Comparison of ENCODE assay signal across 28 cellular contexts in genomic region chr5:151947924-151948323, GRCh38. TPM values are rescaled to one million over a fixed set of nuclear protein-coding genes. Genes with fewer than 3 reads are reported as not detected.
DNase-seq lines count a peak whose midpoint lies in the region; ATAC-seq, FAIRE-seq and TF ChIP-seq lines count a peak whose summit lies in the region.
"Had no signal": no experiment of that assay in that cellular context is flagged by ENCODE, and none has a peak within 500 bp of the region (broad histone marks: within the 10 kb centered on the region; RNA-seq: fewer than 3 reads in every experiment).

No MANE protein-coding gene starts in this region.

- no peaks in the 10 kb centered on the region for H3K9me3 Mint-ChIP-seq in activated T-cell treated with anti-CD3 and anti-CD28 coated beads, Interleukin-2, amount 50 U/mL, for 4 hours
- H3K9me3 Mint-ChIP-seq in chondrocyte (ENCODE audit: low read depth): peaks cover 2% of the 10 kb centered on the region
- H3K9me3 Mint-ChIP-seq: natural killer cell treated with Interleukin-12 subunit alpha and Interleukin-12 subunit beta and Interleukin-15 and Interleukin-18, amount 100 ng/mL, for 72 hours had no signal

- H3K27ac ChIP-seq in epithelial cell of prostate: no peak overlapping the region
- H3K27ac ChIP-seq: HL-60, skin epidermis, tibial artery had no signal

- H3K36me3 Mint-ChIP-seq in activated T-cell treated with anti-CD3 and anti-CD28 coated beads, Interleukin-2, amount 50 U/mL, for 4 hours (ENCODE audit: insufficient read depth): no peaks in the 10 kb centered on the region
- H3K36me3 Mint-ChIP-seq in chondrocyte (ENCODE audit: low read depth): no peaks in the 10 kb centered on the region
- H3K36me3 Mint-ChIP-seq: natural killer cell treated with Interleukin-12 subunit alpha and Interleukin-12 subunit beta and Interleukin-15 and Interleukin-18, amount 100 ng/mL, for 72 hours had no signal

- DNase-seq in A172 (ENCODE audit: low spot score) (peak; percentile 11), GM13977 (ENCODE audit: low spot score) (peak; percentile 12), epithelial cell of prostate (ENCODE audit: low read depth, low spot score) (peak; percentile 12), chondrocyte (ENCODE audit: low spot score) (no peak), RCC 7860 (ENCODE audit: low spot score) (no peak), GM19239 (ENCODE audit: insufficient read length, low spot score) (no peak)
- DNase-seq in activated T-cell treated with anti-CD3 and anti-CD28 coated beads, Interleukin-2, amount 50 U/mL, for 4 hours: no peak
- DNase-seq: activated CD4-positive, alpha-beta T cell treated with anti-CD3 and anti-CD28 coated beads for 48 hours; activated effector memory CD4-positive, alpha-beta T cell treated with anti-CD3 and anti-CD28 coated beads, Interleukin-2, amount 50 U/mL, for 16 hours; C1 segment of cervical spinal cord; foreskin fibroblast; GF-D8; IMR-90; NCI-H1417 treated with DMSO at 0.1 percent for 48 hours; NCI-H748 treated with DMSO at 0.1 percent for 48 hours; PC-3; stimulated activated naive CD8-positive, alpha-beta T cell treated with anti-CD3 and anti-CD28 coated beads, Interleukin-15, Interleukin-2, amounts not matched to agents 100 U/mL and 50 U/mL, for 24 hours; tibial artery had no signal

- H3K4me3 Mint-ChIP-seq in activated T-cell treated with anti-CD3 and anti-CD28 coated beads, Interleukin-2, amount 50 U/mL, for 4 hours: no peak overlapping the region
- no peak overlapping the region for H3K4me3 Mint-ChIP-seq in chondrocyte (ENCODE audit: unreplicated experiment)
- H3K4me3 Mint-ChIP-seq: natural killer cell treated with Interleukin-12 subunit alpha and Interleukin-12 subunit beta and Interleukin-15 and Interleukin-18, amount 100 ng/mL, for 72 hours had no signal

- peaks cover 33% of the 10 kb centered on the region for H3K4me1 Mint-ChIP-seq in activated T-cell treated with anti-CD3 and anti-CD28 coated beads, Interleukin-2, amount 50 U/mL, for 4 hours (ENCODE audit: low read depth)
- H3K4me1 Mint-ChIP-seq in chondrocyte (ENCODE audit: low read depth): peaks cover 35% of the 10 kb centered on the region

- no peak overlapping the region for H3K27ac Mint-ChIP-seq in chondrocyte (ENCODE audit: unreplicated experiment)
- H3K27ac Mint-ChIP-seq: natural killer cell treated with Interleukin-12 subunit alpha and Interleukin-12 subunit beta and Interleukin-15 and Interleukin-18, amount 100 ng/mL, for 72 hours had no signal

- peak; percentile 48 for ATAC-seq in HG03442 (IDR thresholded peaks at IDR 0.05; ENCODE audit: unreplicated experiment)
- ATAC-seq in activated T-cell treated with anti-CD3 and anti-CD28 coated beads, Interleukin-2, amount 50 U/mL, for 4 hours: no peak
- ATAC-seq: natural killer cell treated with Interleukin-12 subunit alpha and Interleukin-12 subunit beta and Interleukin-15 and Interleukin-18, amount 100 ng/mL, for 72 hours; PC-3; stimulated activated naive CD8-positive, alpha-beta T cell treated with anti-CD3 and anti-CD28 coated beads, Interleukin-15, Interleukin-2, amounts not matched to agents 100 U/mL and 50 U/mL, for 24 hours had no signal

- FAIRE-seq in RCC 7860 (lab: Jason Lieb, UNC) (no peak), GM19239 (lab: Jason Lieb, UNC) (no peak)
- FAIRE-seq: endothelial cell of umbilical vein, GM12891 had no signal

- TF ChIP-seq CTCF in GM13977 (IDR thresholded peaks at IDR 0.05; ENCODE audit: extremely low read depth, insufficient read depth, missing control alignments): no peak
- no peak for TF ChIP-seq CTCF in chondrocyte (IDR thresholded peaks at IDR 0.05)

- in situ Hi-C loops in GM13977 (cut with MboI; ENCODE audit: low pct_unique_long_range_greater_than_20kb, low sequenced_read_pairs, unreplicated experiment): no loop called here

- H3K27me3 Mint-ChIP-seq in activated T-cell treated with anti-CD3 and anti-CD28 coated beads, Interleukin-2, amount 50 U/mL, for 4 hours (ENCODE audit: low read depth): peaks cover 5% of the 10 kb centered on the region
- peaks cover 19% of the 10 kb centered on the region for H3K27me3 Mint-ChIP-seq in chondrocyte (ENCODE audit: low read depth)

RNA-seq across cellular contexts. Expression of gene GLRA1, which starts 23.3 kb away (rescaled TPM):
- not detected in 2 replicates for total RNA-seq in A172 (2014; rRNA removed; shearing (Covaris generic))
- not detected for total RNA-seq in activated T-cell treated with anti-CD3 and anti-CD28 coated beads, Interleukin-2, amount 50 U/mL, for 4 hours
- total RNA-seq in chondrocyte: not detected in 3 replicates
- total RNA-seq: cardiac septum; dermis microvascular lymphatic vessel endothelial cell; endothelial cell of umbilical vein; IMR-90; natural killer cell treated with Interleukin-12 subunit alpha and Interleukin-12 subunit beta and Interleukin-15 and Interleukin-18, amount 100 ng/mL, for 72 hours; PC-3; posterior vena cava; T-helper 1 cell treated with Interleukin-12 subunit alpha and Interleukin-12 subunit beta and Interleukin-4 antibody, amounts not matched to agents 30 ng/mL and 1 ng/mL, for 36 hours had no signal

Comparison
In these comparisons a context has a peak if more than half of its experiments do, and no peak if none do; other contexts are left out.
1. DNase-seq: peak in A172 (single experiment), GM13977 (single experiment) and epithelial cell of prostate (single experiment); none in activated T-cell treated with anti-CD3 and anti-CD28 coated beads, Interleukin-2, amount 50 U/mL, for 4 hours (single experiment), chondrocyte (single experiment), RCC 7860 (single experiment) and GM19239 (single experiment).